In genomic region chr6:44192428-44193041, GRCh38 we compare ENCODE assay signal across 1 cellular context.
A peak's percentile ranks its signal among the peaks of the same experiment; 100 is the strongest.
TF ChIP-seq lines count a peak whose summit lies in the region.

No MANE protein-coding gene starts in this region.

TF ChIP-seq in K562, 482 proteins besides CTCF, POLR2A, EP300 and RAD21 (continues in another document):
- TF ChIP-seq ZBTB11 (CRISPR knock-in tag; IDR thresholded peaks at IDR 0.05) (peak in 1 of 3 experiments; percentile 22; a peak in 1 of 6 replicates), SMARCA4 (IDR thresholded peaks at IDR 0.05) (0 out of 2 replicates have a peak, but pooled peaks have one; percentile 5), MGA (IDR thresholded peaks at IDR 0.05) (peak; percentile 40), L3MBTL2 (IDR thresholded peaks at IDR 0.05) (peak; percentile 71), NR2C2 (CRISPR knock-in tag; IDR thresholded peaks at IDR 0.05) (no peak), NR2C2 (tag; IDR thresholded peaks at IDR 0.05) (peak; percentile 23; the same call in 1 of the 2 replicates), EP400 (IDR thresholded peaks at IDR 0.05) (0 out of 2 replicates have a peak, but pooled peaks have one; percentile 20), ZBTB7A (IDR thresholded peaks at IDR 0.05; ENCODE audit: borderline replicate concordance, control insufficient read depth, low read depth, low read length) (0 out of 2 replicates have a peak, but pooled peaks have one; percentile 29), CREB3 (tag; conservative IDR thresholded peaks at IDR 0.05; ENCODE audit: low read depth) (0 out of 2 replicates have a peak, but pooled peaks have one; percentile 34), ZC3H4 (CRISPR knock-in tag; IDR thresholded peaks at IDR 0.05; ENCODE audit: borderline replicate concordance) (no peak), KLF16 (IDR thresholded peaks at IDR 0.05) (no peak), PRDM10 (IDR thresholded peaks at IDR 0.05; ENCODE audit: partially characterized antibody) (peak; percentile 65), TBP (optimal IDR thresholded peaks at IDR 0.05; ENCODE audit: low read depth, low read length) (peak; percentile 57), STAT5B (CRISPR knock-in tag; IDR thresholded peaks at IDR 0.05) (no peak), ZNF639 (CRISPR knock-in tag; conservative IDR thresholded peaks at IDR 0.05 in 1 of 2, IDR thresholded peaks at IDR 0.05 in 1 of 2) (peak in 1 of 2 experiments; percentile 56; a peak in 1 of 4 replicates), ETV1 (tag; conservative IDR thresholded peaks at IDR 0.05; ENCODE audit: low read depth) (0 out of 2 replicates have a peak, but pooled peaks have one; percentile 14), E2F5 (CRISPR knock-in tag; IDR thresholded peaks at IDR 0.05) (no peak), YY1 (IDR thresholded peaks at IDR 0.05; ENCODE audit: borderline replicate concordance in 1 of 3, control insufficient read depth in 1 of 3, extremely low read depth in 1 of 3, insufficient read depth in 3 of 3, insufficient read length in 1 of 3, insufficient replicate concordance in 2 of 3, low read depth in 1 of 3, low read length in 2 of 3) (peak in 1 of 3 experiments; percentile 41), SMAD4 (CRISPR knock-in tag; conservative IDR thresholded peaks at IDR 0.05) (peak; percentile 46; the same call in 1 of the 2 replicates), PHF20 (IDR thresholded peaks at IDR 0.05; ENCODE audit: partially characterized antibody) (peak; percentile 67), GABPA (tag; conservative IDR thresholded peaks at IDR 0.05; ENCODE audit: low read depth) (peak; percentile 31; the same call in 1 of the 2 replicates), ARID3A (IDR thresholded peaks at IDR 0.05; ENCODE audit: borderline replicate concordance, low read depth, low read length) (no peak), ZNF324 (CRISPR knock-in tag; IDR thresholded peaks at IDR 0.05) (0 out of 2 replicates have a peak, but pooled peaks have one; percentile 17), ZBTB33 (CRISPR knock-in tag; IDR thresholded peaks at IDR 0.05) (peak; percentile 88)
